ENCODE assay signal across 26 cellular contexts in the genomic region with DNA sequence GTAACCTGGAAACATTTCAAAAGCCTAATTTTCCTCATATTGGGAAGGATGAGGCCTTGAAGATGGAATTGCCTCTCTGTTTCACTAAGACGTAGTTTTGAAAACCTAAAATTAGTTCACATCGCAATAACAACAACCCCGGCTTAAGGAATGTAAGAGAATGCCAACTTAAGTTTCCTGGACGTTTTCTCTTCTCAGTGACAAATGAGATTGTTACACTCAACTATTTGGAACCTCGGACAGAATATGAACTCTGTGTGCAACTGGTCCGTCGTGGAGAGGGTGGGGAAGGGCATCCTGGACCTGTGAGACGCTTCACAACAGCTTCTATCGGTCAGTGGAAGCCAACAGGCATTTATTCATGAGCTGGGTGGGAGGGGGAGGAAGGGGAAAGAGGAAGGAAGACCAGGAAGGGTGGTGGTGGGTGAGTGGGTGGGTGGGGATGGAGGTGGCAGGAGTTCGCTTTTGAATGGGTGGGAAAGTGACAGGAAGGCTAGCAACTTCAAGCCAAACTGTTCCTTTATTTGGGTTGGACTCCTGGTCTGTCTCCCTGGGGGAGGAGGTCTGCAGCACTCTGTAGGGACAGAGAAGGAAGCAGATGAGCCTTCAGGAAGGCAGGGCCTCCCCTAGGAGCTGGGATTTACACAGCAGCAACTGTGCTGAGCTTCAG.
DNase-seq lines count a peak whose midpoint lies in the region; ATAC-seq and TF ChIP-seq lines count a peak whose summit lies in the region.
"Had no signal": no experiment of that assay in that cellular context is flagged by ENCODE, and none has a peak within 500 bp of the region (broad histone marks: within the 10 kb centered on the region; RNA-seq: fewer than 3 reads in every experiment).

No MANE protein-coding gene starts in this region.

- peak; percentile 40 for ATAC-seq in body of pancreas
- ATAC-seq in left cardiac atrium = peak; percentile 47 to 80
- ATAC-seq in GM19023 (IDR thresholded peaks at IDR 0.05; ENCODE audit: unreplicated experiment) = no peak
- ATAC-seq: activated CD8-positive, alpha-beta T cell treated with anti-CD3 and anti-CD28 coated beads for 36 hours; activated T-cell treated with anti-CD3 and anti-CD28 coated beads, Interleukin-2, amount 50 U/mL, for 4 hours; GM23338 had no signal

- no peak for DNase-seq in HFFc6
- no peak for DNase-seq in body of pancreas
- DNase-seq in left cardiac atrium = peak; percentile 40
- no peak for DNase-seq in activated CD8-positive, alpha-beta memory T cell treated with anti-CD3 and anti-CD28 coated beads for 24 hours
- no peak for DNase-seq in cerebellar nuclear complex (lab: John Stamatoyannopoulos, UW)
- DNase-seq in A172 (ENCODE audit: low spot score) = no peak
- DNase-seq: activated B cell treated with CpG ODN at 0.5 μM for 24 hours; activated CD8-positive, alpha-beta T cell treated with anti-CD3 and anti-CD28 coated beads for 36 hours; activated naive CD4-positive, alpha-beta T cell treated with anti-CD3 and anti-CD28 coated beads, Interleukin-2, amount 10 ng/mL, durations not matched to agents 7 days and 5 days; activated T-cell treated with anti-CD3 and anti-CD28 coated beads, Interleukin-2, amount 50 U/mL, for 4 hours; DMS 273 treated with DMSO at 0.1 percent for 48 hours; GF-D8; naive B cell; NCI-H1436 treated with DMSO at 0.1 percent for 48 hours; NCI-H2171; NCI-H526 treated with DMSO at 0.1 percent for 48 hours; OCI-M1; SHP77 treated with DMSO at 0.1 percent for 48 hours; spleen; stimulated activated CD4-positive, alpha-beta T cell treated with anti-CD3 and anti-CD28 coated beads, Interleukin-4, amount 100 ng/mL, for 4 hours; uterus had no signal

- H3K4me3 ChIP-seq in body of pancreas (no peak overlapping the region), rectal smooth muscle tissue (ENCODE audit: low read length) (no peak overlapping the region)
- H3K4me3 ChIP-seq: GM23338, spleen, uterus had no signal

- no peaks in the 10 kb centered on the region for H3K9me3 Mint-ChIP-seq in HFFc6
- H3K9me3 Mint-ChIP-seq: activated B cell treated with CpG ODN at 0.5 μM for 24 hours; activated CD8-positive, alpha-beta T cell treated with anti-CD3 and anti-CD28 coated beads for 36 hours; activated naive CD4-positive, alpha-beta T cell treated with anti-CD3 and anti-CD28 coated beads, Interleukin-2, amount 10 ng/mL, durations not matched to agents 7 days and 5 days; activated T-cell treated with anti-CD3 and anti-CD28 coated beads, Interleukin-2, amount 50 U/mL, for 4 hours; dendritic cell treated with granulocyte-macrophage colony-stimulating factor and Interleukin-4, amounts not matched to agents 40 ng/mL and 50 ng/mL, for 4 days; GM23338; naive B cell; T-helper 1 cell treated with Interleukin-12 subunit alpha and Interleukin-12 subunit beta and Interleukin-4 antibody, amounts not matched to agents 30 μg/mL and 1 μg/mL, for 36 hours had no signal

- H3K27me3 ChIP-seq in body of pancreas (no peaks in the 10 kb centered on the region), rectal smooth muscle tissue (ENCODE audit: control insufficient read depth, insufficient read depth, low read length) (no peaks in the 10 kb centered on the region)
- H3K27me3 ChIP-seq: spleen, uterus had no signal

- H3K4me3 Mint-ChIP-seq in HFFc6 = peak overlapping the region; percentile 42; the same call in 1 of the 2 replicates
- H3K4me3 Mint-ChIP-seq: activated B cell treated with CpG ODN at 0.5 μM for 24 hours; activated CD8-positive, alpha-beta T cell treated with anti-CD3 and anti-CD28 coated beads for 36 hours; activated naive CD4-positive, alpha-beta T cell treated with anti-CD3 and anti-CD28 coated beads, Interleukin-2, amount 10 ng/mL, durations not matched to agents 7 days and 5 days; activated T-cell treated with anti-CD3 and anti-CD28 coated beads, Interleukin-2, amount 50 U/mL, for 4 hours; dendritic cell treated with granulocyte-macrophage colony-stimulating factor and Interleukin-4, amounts not matched to agents 40 ng/mL and 50 ng/mL, for 4 days; GM23338; T-helper 1 cell treated with Interleukin-12 subunit alpha and Interleukin-12 subunit beta and Interleukin-4 antibody, amounts not matched to agents 30 μg/mL and 1 μg/mL, for 36 hours had no signal

- intact Hi-C loops in body of pancreas (cut with DNase I) = no loop called here
- intact Hi-C loops in left cardiac atrium (cut with DNase I) = loop anchor here in 1 of 2 donors (5.0 kb wide), 1 partner anchor 80 kb away; no protein-coding TSS in a partner anchor

- peaks cover 8% of the 10 kb centered on the region for H3K36me3 Mint-ChIP-seq in HFFc6 (ENCODE audit: low read depth)
- H3K36me3 Mint-ChIP-seq: activated naive CD4-positive, alpha-beta T cell treated with anti-CD3 and anti-CD28 coated beads, Interleukin-2, amount 10 ng/mL, durations not matched to agents 7 days and 5 days; naive B cell had no signal

- 64 to 66% methylated on average over 10 of the region's 10 CpGs for WGBS in body of pancreas, 2 donors

- no peak overlapping the region for H3K9ac ChIP-seq in rectal smooth muscle tissue (ENCODE audit: low read length)

- TF ChIP-seq POLR2A in body of pancreas (IDR thresholded peaks at IDR 0.05) = no peak

- H3K4me1 ChIP-seq in body of pancreas (no peaks in the 10 kb centered on the region), rectal smooth muscle tissue (ENCODE audit: control insufficient read depth, insufficient read depth, low read length) (peaks cover 16% of the 10 kb centered on the region)

- H3K27me3 Mint-ChIP-seq in HFFc6 (ENCODE audit: insufficient read depth) = no peaks in the 10 kb centered on the region
- H3K27me3 Mint-ChIP-seq: activated B cell treated with CpG ODN at 0.5 μM for 24 hours; activated CD8-positive, alpha-beta T cell treated with anti-CD3 and anti-CD28 coated beads for 36 hours; dendritic cell treated with granulocyte-macrophage colony-stimulating factor and Interleukin-4, amounts not matched to agents 40 ng/mL and 50 ng/mL, for 4 days had no signal

- no peak overlapping the region for H3K27ac ChIP-seq in body of pancreas
- peak overlapping the region; percentile 52 for H3K27ac ChIP-seq in rectal smooth muscle tissue (ENCODE audit: low read depth, low read length)

- TF ChIP-seq CTCF in HFFc6 (IDR thresholded peaks at IDR 0.05) (no peak), body of pancreas (IDR thresholded peaks at IDR 0.05) (no peak)

- no peaks in the 10 kb centered on the region for H3K9me3 ChIP-seq in body of pancreas
- H3K9me3 ChIP-seq: spleen, uterus had no signal

- H3K27ac Mint-ChIP-seq in HFFc6 = peak overlapping the region; percentile 74; the same call in 1 of the 2 replicates
- H3K27ac Mint-ChIP-seq: activated B cell treated with CpG ODN at 0.5 μM for 24 hours; activated CD8-positive, alpha-beta T cell treated with anti-CD3 and anti-CD28 coated beads for 36 hours; activated naive CD4-positive, alpha-beta T cell treated with anti-CD3 and anti-CD28 coated beads, Interleukin-2, amount 10 ng/mL, durations not matched to agents 7 days and 5 days; dendritic cell treated with granulocyte-macrophage colony-stimulating factor and Interleukin-4, amounts not matched to agents 40 ng/mL and 50 ng/mL, for 4 days; GM23338; T-helper 1 cell treated with Interleukin-12 subunit alpha and Interleukin-12 subunit beta and Interleukin-4 antibody, amounts not matched to agents 30 μg/mL and 1 μg/mL, for 36 hours had no signal

- H3K36me3 ChIP-seq in body of pancreas (replicated peaks in 1 of 2; ENCODE audit: insufficient read depth in 1 of 2, low read depth in 2 of 2) = no peaks in the 10 kb centered on the region
- H3K36me3 ChIP-seq in rectal smooth muscle tissue (ENCODE audit: control insufficient read depth, insufficient read depth, low read length) = no peaks in the 10 kb centered on the region
- H3K36me3 ChIP-seq: uterus had no signal

- H3K4me1 Mint-ChIP-seq in HFFc6 (ENCODE audit: low read depth) = peaks cover 60% of the 10 kb centered on the region
- H3K4me1 Mint-ChIP-seq: activated B cell treated with CpG ODN at 0.5 μM for 24 hours; activated naive CD4-positive, alpha-beta T cell treated with anti-CD3 and anti-CD28 coated beads, Interleukin-2, amount 10 ng/mL, durations not matched to agents 7 days and 5 days; GM23338; naive B cell had no signal
